ENCODE assay signal across 8 cellular contexts in the genomic region with DNA sequence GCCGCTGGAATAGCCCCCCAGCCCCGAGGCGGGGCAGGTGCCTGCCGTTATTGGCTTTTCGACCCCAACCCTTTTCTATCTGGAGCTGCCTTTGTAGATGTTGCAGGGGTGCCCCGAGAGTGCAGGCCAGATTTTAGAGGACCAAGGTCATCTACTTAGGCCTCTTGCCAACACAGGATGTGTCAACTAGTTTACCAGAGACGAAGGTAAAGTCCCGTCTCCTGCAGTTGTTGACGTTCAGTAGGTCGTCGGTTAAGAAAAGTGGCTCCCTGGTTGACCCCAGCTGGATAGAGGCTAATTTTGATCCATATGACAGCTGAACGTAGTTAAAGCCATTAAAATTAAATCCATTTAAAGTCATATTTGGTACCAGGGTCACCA. TPM values are rescaled to one million over a fixed set of nuclear protein-coding genes. Genes with fewer than 3 reads are reported as not detected.
DNase-seq lines count a peak whose midpoint lies in the region; ATAC-seq, FAIRE-seq and TF ChIP-seq lines count a peak whose summit lies in the region.

No MANE protein-coding gene starts in this region.

- H4K20me1 ChIP-seq in astrocyte (ENCODE audit: insufficient read depth, low read length) = peaks cover 37% of the 10 kb centered on the region

- peak overlapping the region; percentile 91 for H3K27ac Mint-ChIP-seq in astrocyte (ENCODE audit: unreplicated experiment)

- H3K36me3 ChIP-seq in HUES6 (ENCODE audit: control insufficient read depth, insufficient read depth, low read length) (no peaks in the 10 kb centered on the region), astrocyte (ENCODE audit: insufficient read depth, low read length) (no peaks in the 10 kb centered on the region), iPS-20b (ENCODE audit: insufficient read depth, low read depth, low read length) (no peaks in the 10 kb centered on the region)

- FAIRE-seq in astrocyte (lab: Jason Lieb, UNC) = no peak

- peak; percentile 17 for ATAC-seq in GM19438 (IDR thresholded peaks at IDR 0.05; ENCODE audit: low read depth, unreplicated experiment)
- ATAC-seq in stimulated activated naive CD8-positive, alpha-beta T cell treated with anti-CD3 and anti-CD28 coated beads, Interleukin-15, Interleukin-2, amounts not matched to agents 100 U/mL and 50 U/mL, for 24 hours = no peak
- ATAC-seq in HG02623 (IDR thresholded peaks at IDR 0.05; ENCODE audit: unreplicated experiment) = no peak

- peak overlapping the region; percentile 95 for H2AFZ ChIP-seq in astrocyte (ENCODE audit: low read depth, low read length)

- peak overlapping the region; percentile 92 for H3K27ac ChIP-seq in HUES6 (ENCODE audit: low read depth, low read length)
- H3K27ac ChIP-seq in astrocyte (ENCODE audit: low read depth, low read length) = peak overlapping the region; percentile 97
- peak overlapping the region; percentile 92 for H3K27ac ChIP-seq in iPS-20b (ENCODE audit: low read length)

- peak overlapping the region; percentile 87 for H3K4me3 ChIP-seq in HUES6 (ENCODE audit: low read depth, low read length)
- H3K4me3 ChIP-seq in astrocyte (ENCODE audit: insufficient read depth, low read depth, low read length) = peak overlapping the region; percentile 74
- peak overlapping the region; percentile 92 for H3K4me3 ChIP-seq in iPS-20b (ENCODE audit: low read length)

- no peaks in the 10 kb centered on the region for H3K9me3 ChIP-seq in HUES6 (ENCODE audit: control insufficient read depth, insufficient read depth, low read depth, low read length)
- H3K9me3 ChIP-seq in astrocyte (ENCODE audit: insufficient read depth, low read depth, low read length) = no peaks in the 10 kb centered on the region
- no peaks in the 10 kb centered on the region for H3K9me3 ChIP-seq in iPS-20b (ENCODE audit: insufficient read depth, low read depth, low read length)

- H3K27me3 Mint-ChIP-seq in astrocyte (ENCODE audit: low read depth, unreplicated experiment) = no peaks in the 10 kb centered on the region

- peak; percentile 19 for DNase-seq in COR-L47 (lab: John Stamatoyannopoulos, UW)
- peak; percentile 20 for DNase-seq in astrocyte (ENCODE audit: low read depth)
- DNase-seq in stimulated activated naive CD8-positive, alpha-beta T cell treated with anti-CD3 and anti-CD28 coated beads, Interleukin-15, Interleukin-2, amounts not matched to agents 100 U/mL and 50 U/mL, for 24 hours = peak; percentile 29
- no peak for DNase-seq in stimulated activated CD4-positive, alpha-beta T cell treated with anti-CD3 and anti-CD28 coated beads, Interleukin-12 subunit alpha, Interleukin-12 subunit beta, amount 100 ng/mL, for 4 hours

- peak overlapping the region; percentile 90 for H3K4me3 Mint-ChIP-seq in astrocyte (ENCODE audit: unreplicated experiment)

- peaks cover 11% of the 10 kb centered on the region; the same call in 1 of the 2 replicates for H3K4me1 ChIP-seq in HUES6 (ENCODE audit: control insufficient read depth, insufficient read depth, low read length)
- peaks cover 7% of the 10 kb centered on the region for H3K4me1 ChIP-seq in astrocyte (ENCODE audit: insufficient read depth, low read length)
- no peaks in the 10 kb centered on the region; the same call in 1 of the 2 replicates for H3K4me1 ChIP-seq in iPS-20b (ENCODE audit: insufficient read depth, low read length)

- H3K9ac ChIP-seq in HUES6 (ENCODE audit: low read length) (peak overlapping the region; percentile 82), astrocyte (ENCODE audit: low read length) (peak overlapping the region; percentile 98), iPS-20b (ENCODE audit: low read depth, low read length) (peak overlapping the region; percentile 97)

- H3K79me2 ChIP-seq in astrocyte (ENCODE audit: insufficient read depth, low read length) = peaks cover 50% of the 10 kb centered on the region

- TF ChIP-seq CTCF in astrocyte (IDR thresholded peaks at IDR 0.05; ENCODE audit: insufficient read depth, low read depth, low read length) = no peak

- H3K36me3 Mint-ChIP-seq in astrocyte (ENCODE audit: low read depth, unreplicated experiment) = no peaks in the 10 kb centered on the region

- peaks cover 8% of the 10 kb centered on the region for H3K4me1 Mint-ChIP-seq in astrocyte (ENCODE audit: low read depth, unreplicated experiment)

- H3K27me3 ChIP-seq in HUES6 (ENCODE audit: control insufficient read depth, insufficient read depth, low read length) (no peaks in the 10 kb centered on the region), astrocyte (ENCODE audit: insufficient read depth, low read length) (no peaks in the 10 kb centered on the region), iPS-20b (ENCODE audit: insufficient read depth, low read length) (no peaks in the 10 kb centered on the region)

- H3K4me2 ChIP-seq in astrocyte (ENCODE audit: low read length) = peak overlapping the region; percentile 97

- no peaks in the 10 kb centered on the region for H3K9me3 Mint-ChIP-seq in astrocyte (ENCODE audit: unreplicated experiment)

RNA-seq across cellular contexts. Expression of gene UBE3A, which starts 0.6 kb away (rescaled TPM):
- total RNA-seq in astrocyte = 102 and 109 TPM in 2 replicates
